Comparison of ENCODE assay signal across 1 cellular context in genomic region chr10:12252882-12253546, GRCh38.
TF ChIP-seq lines count a peak whose summit lies in the region.

No MANE protein-coding gene starts in this region.

TF ChIP-seq in GM23338, 12 proteins besides CTCF, POLR2A, EP300 and RAD21 (continued from another document):
- TF ChIP-seq ZNF462 (CRISPR knock-in tag; IDR thresholded peaks at IDR 0.05) (no peak), JUNB (IDR thresholded peaks at IDR 0.05; ENCODE audit: unreplicated experiment) (no peak)
